In the genomic region with DNA sequence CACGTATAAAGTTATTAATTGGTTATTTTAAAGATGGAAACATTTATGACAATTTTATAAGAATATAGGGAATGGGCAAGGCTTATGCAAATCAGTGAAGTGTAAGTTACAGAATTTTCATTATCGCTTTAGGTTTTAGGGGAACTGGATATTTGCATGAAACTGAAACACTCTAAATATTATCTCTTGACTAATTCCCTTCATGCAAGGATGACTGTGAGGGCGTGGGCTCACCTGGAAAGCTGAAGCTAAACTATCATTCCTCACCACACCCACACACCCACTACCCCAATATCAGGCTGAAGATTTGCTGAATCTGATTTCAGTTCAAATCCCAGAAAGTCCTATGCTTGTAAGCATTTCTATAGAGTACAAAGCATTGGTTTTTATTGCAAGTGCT, we compare ENCODE assay signal across 17 cellular contexts.
DNase-seq lines count a peak whose midpoint lies in the region; ATAC-seq and TF ChIP-seq lines count a peak whose summit lies in the region.
"Had no signal": no experiment of that assay in that cellular context is flagged by ENCODE, and none has a peak within 500 bp of the region (broad histone marks: within the 10 kb centered on the region; RNA-seq: fewer than 3 reads in every experiment).

No MANE protein-coding gene starts in this region.

- WGBS in lower leg skin, 2 donors, result 84 to 88% methylated on average over 3 of the region's 3 CpGs

- no peak for TF ChIP-seq POLR2A in GM18505 (IDR thresholded peaks at IDR 0.05; ENCODE audit: borderline replicate concordance, extremely low read depth, insufficient read depth, insufficient read length)
- TF ChIP-seq POLR2A in lower leg skin (IDR thresholded peaks at IDR 0.05), result no peak

- peak; percentile 59 for ATAC-seq in GM18505 (IDR thresholded peaks at IDR 0.05; ENCODE audit: unreplicated experiment)
- ATAC-seq in GM21360 (IDR thresholded peaks at IDR 0.05; ENCODE audit: unreplicated experiment), result peak; percentile 59
- ATAC-seq in HG02884 (IDR thresholded peaks at IDR 0.05; ENCODE audit: unreplicated experiment), result peak; percentile 51
- peak; percentile 44 for ATAC-seq in HG03460 (IDR thresholded peaks at IDR 0.05; ENCODE audit: unreplicated experiment)
- no peak for ATAC-seq in sciatic nerve
- ATAC-seq: lower lobe of right lung, Panc1, right cardiac atrium, T-cell had no signal

- intact Hi-C loops in sciatic nerve (cut with DNase I), result no loop called here
- intact Hi-C loops in lower leg skin (cut with DNase I; ENCODE audit: low total_unique reads), result no loop called here

- no peak for DNase-seq in hypothalamus (lab: John Stamatoyannopoulos, UW)
- no peak for DNase-seq in sciatic nerve (ENCODE audit: low spot score)
- DNase-seq in inferior parietal cortex (ENCODE audit: extremely low spot score), result no peak
- no peak for DNase-seq in lower leg skin (ENCODE audit: low spot score in 2 of 2)
- DNase-seq: lower lobe of right lung; NCI-H446; nephron progenitor cell; right cardiac atrium; stimulated activated CD4-positive, alpha-beta T cell treated with anti-CD3 and anti-CD28 coated beads, Interleukin-4, amount 100 ng/mL, for 24 hours; stimulated activated naive CD4-positive, alpha-beta T cell treated with Interleukin-2 at 50 U/mL for 16 hours; T-cell had no signal

- no peak overlapping the region for H3K4me3 ChIP-seq in lower leg skin (ENCODE audit: low read depth, poor library complexity, severe bottlenecking)
- H3K4me3 ChIP-seq: ascending aorta, lower lobe of right lung had no signal

- no peak for TF ChIP-seq CTCF in lower leg skin (IDR thresholded peaks at IDR 0.05)
